Comparison of ENCODE assay signal across 22 cellular contexts in the genomic region with DNA sequence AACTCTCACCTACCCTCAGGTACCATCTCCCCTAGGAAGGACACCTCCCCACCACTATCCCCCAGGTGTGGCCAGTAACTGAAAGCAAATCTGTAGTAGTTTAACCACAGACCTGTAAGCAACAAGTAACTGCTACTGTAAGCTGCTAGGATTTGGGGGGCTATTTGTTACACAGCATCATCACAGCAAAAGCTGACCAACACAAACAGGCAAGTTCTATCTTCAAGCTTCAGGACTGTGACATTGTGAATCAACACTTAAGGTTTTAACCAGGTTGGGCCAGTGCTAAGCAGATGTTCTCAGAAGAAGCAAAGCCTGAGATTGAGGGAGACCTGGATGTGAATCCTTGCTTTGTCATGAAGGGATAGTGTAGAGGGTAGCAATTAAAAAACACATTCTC. TPM values are rescaled to one million over a fixed set of nuclear protein-coding genes. Genes with fewer than 3 reads are reported as not detected.
DNase-seq lines count a peak whose midpoint lies in the region; ATAC-seq, FAIRE-seq and TF ChIP-seq lines count a peak whose summit lies in the region.
"Had no signal": no experiment of that assay in that cellular context is flagged by ENCODE, and none has a peak within 500 bp of the region (broad histone marks: within the 10 kb centered on the region; RNA-seq: fewer than 3 reads in every experiment).

No MANE protein-coding gene starts in this region.

- FAIRE-seq in HepG2 (lab: Jason Lieb, UNC), result peak; percentile 18
- FAIRE-seq in K562 (lab: Jason Lieb, UNC), result no peak
- FAIRE-seq: A204.1, D721Med, G401.6, GM12891, GM19239 had no signal

- H4K20me1 ChIP-seq in HepG2 (ENCODE audit: insufficient read depth, low read length) (peaks cover 4% of the 10 kb centered on the region; the same call in 1 of the 2 replicates), K562 (replicated peaks; ENCODE audit: control insufficient read depth, insufficient read depth, low read length) (no peaks in the 10 kb centered on the region)
- H4K20me1 ChIP-seq: BLaER1 had no signal

- BruUV-seq in HepG2 (replicated peaks; lab: Mats Ljungman, UMichigan), result no TSS peak
- no TSS peak for BruUV-seq in K562 (replicated peaks; lab: Mats Ljungman, UMichigan)

- TF ChIP-seq EP300 in HepG2 (IDR thresholded peaks at IDR 0.05; ENCODE audit: low read depth in 2 of 2, low read length in 2 of 2) (no peak), HepG2 (CRISPR knock-in tag; IDR thresholded peaks at IDR 0.05; ENCODE audit: borderline replicate concordance) (no peak), K562 (IDR thresholded peaks at IDR 0.05; ENCODE audit: low read length) (no peak)

- H3K9ac ChIP-seq in HepG2 (ENCODE audit: insufficient read depth, low read depth, low read length), result no peak overlapping the region
- no peak overlapping the region for H3K9ac ChIP-seq in K562 (ENCODE audit: insufficient read depth in 1 of 2, low read depth in 2 of 2, low read length in 2 of 2)
- H3K9ac ChIP-seq: BLaER1 had no signal

- H3K4me2 ChIP-seq in HepG2 (ENCODE audit: low read depth, low read length) (no peak overlapping the region), K562 (ENCODE audit: insufficient read depth, low read length) (no peak overlapping the region)
- H3K4me2 ChIP-seq: BLaER1 had no signal

- H3K4me3 ChIP-seq in HepG2 (replicated peaks in 1 of 3; ENCODE audit: insufficient read depth in 1 of 3, low read depth in 2 of 3, low read length in 3 of 3) (no peak overlapping the region), right lobe of liver (no peak overlapping the region), K562 (no peak overlapping the region)
- H3K4me3 ChIP-seq: BLaER1 had no signal

- no peaks in the 10 kb centered on the region for H3K4me1 ChIP-seq in HepG2 (ENCODE audit: insufficient read depth, low read length)
- no peaks in the 10 kb centered on the region for H3K4me1 ChIP-seq in right lobe of liver
- H3K4me1 ChIP-seq in K562 (replicated peaks in 1 of 2; ENCODE audit: control insufficient read depth in 2 of 2, insufficient read depth in 2 of 2, low read length in 2 of 2), result no peaks in the 10 kb centered on the region
- H3K4me1 ChIP-seq: BE2C, Caco-2 had no signal

- H3K27ac ChIP-seq in HepG2 (ENCODE audit: extremely low read length, insufficient read depth, low read length) (no peak overlapping the region), right lobe of liver (no peak overlapping the region), K562 (ENCODE audit: extremely low read depth, low read depth, low read length) (no peak overlapping the region)
- H3K27ac ChIP-seq: BLaER1 had no signal

- POLR2A ChIA-PET in HepG2 (lab: Yijun Ruan, JAX), result no interaction called here
- POLR2A ChIA-PET in K562 (lab: Yijun Ruan, JAX), result interaction anchor here (1.1 to 1.3 kb wide), 2 partner anchors 8 to 9 kb away, joined by 3 to 4 read pairs; no protein-coding TSS in a partner anchor

- TF ChIP-seq POLR2A in HepG2 (IDR thresholded peaks at IDR 0.05; ENCODE audit: insufficient read depth in 1 of 2, low read depth in 2 of 2, low read length in 2 of 2) (no peak), right lobe of liver (IDR thresholded peaks at IDR 0.05) (no peak), K562 (conservative IDR thresholded peaks at IDR 0.05) (no peak)

- DNase-seq in HepG2 (ENCODE audit: low spot score) (no peak), right lobe of liver (no peak), K562 (ENCODE audit: extremely low read depth in 1 of 4, low spot score in 3 of 4) (no peak), CD1c-positive myeloid dendritic cell (ENCODE audit: extremely low spot score) (no peak)
- DNase-seq: 8988T; ACHN; BE2C; C1 segment of cervical spinal cord; Caco-2; Calu3; CD4-positive, alpha-beta T cell; CD8-positive, alpha-beta T cell; DMS79 treated with DMSO at 0.1 percent for 48 hours; GF-D8 had no signal

- TF ChIP-seq CTCF in HepG2 (CRISPR knock-in tag; IDR thresholded peaks at IDR 0.05) (no peak), right lobe of liver (IDR thresholded peaks at IDR 0.05) (no peak), K562 (IDR thresholded peaks at IDR 0.05 in 2 of 3, conservative IDR thresholded peaks at IDR 0.05 in 1 of 3; ENCODE audit: insufficient read depth in 2 of 3, low read depth in 1 of 3, low read length in 3 of 3) (no peak)

- H3K79me2 ChIP-seq in HepG2 (ENCODE audit: insufficient read depth, low read length), result no peaks in the 10 kb centered on the region
- no peaks in the 10 kb centered on the region for H3K79me2 ChIP-seq in K562 (ENCODE audit: control insufficient read depth, insufficient read depth, low read length)

- no peaks in the 10 kb centered on the region for H3K9me1 ChIP-seq in K562 (ENCODE audit: control insufficient read depth, insufficient read depth, low read length)

- H3K27me3 ChIP-seq in HepG2 (ENCODE audit: control insufficient read depth in 1 of 2, insufficient read depth in 2 of 2, low read length in 2 of 2) (no peaks in the 10 kb centered on the region), right lobe of liver (no peaks in the 10 kb centered on the region), K562 (ENCODE audit: control insufficient read depth in 2 of 2, insufficient read depth in 2 of 2, low read length in 2 of 2) (no peaks in the 10 kb centered on the region)
- H3K27me3 ChIP-seq: BE2C, BLaER1 had no signal

- TF ChIP-seq RAD21 in HepG2 (CRISPR knock-in tag; IDR thresholded peaks at IDR 0.05), result no peak
- TF ChIP-seq RAD21 in K562 (CRISPR knock-in tag; conservative IDR thresholded peaks at IDR 0.05 in 1 of 2, IDR thresholded peaks at IDR 0.05 in 1 of 2), result no peak

- in situ Hi-C loops in HepG2 (cut with HindIII; ENCODE audit: extremely low pct_ligation_motif_present, low pct_unique_long_range_greater_than_20kb) (no loop called here), K562 (cut with MboI) (no loop called here)

- peaks cover 57 to 86% of the 10 kb centered on the region in 2 experiments for H3K36me3 ChIP-seq in HepG2 (replicated peaks in 1 of 2; ENCODE audit: control insufficient read depth in 1 of 2, insufficient read depth in 2 of 2, low read length in 2 of 2)
- H3K36me3 ChIP-seq in right lobe of liver, result peaks cover 0 to 82% (median 40%) of the 10 kb centered on the region in 4 donors
- H3K36me3 ChIP-seq in K562 (ENCODE audit: control insufficient read depth, insufficient read depth, low read length), result no peaks in the 10 kb centered on the region
- H3K36me3 ChIP-seq: BE2C, BLaER1 had no signal

- intact Hi-C loops in HepG2 (cut with micrococcal nuclease; ENCODE audit: unreplicated experiment), result no loop called here
- intact Hi-C loops in right lobe of liver (cut with DNase I), result no loop called here
- intact Hi-C loops in K562 (cut with micrococcal nuclease), result no loop called here

- H2AFZ ChIP-seq in HepG2 (ENCODE audit: low read length), result no peak overlapping the region
- no peak overlapping the region for H2AFZ ChIP-seq in K562 (ENCODE audit: low read depth, low read length)

- no peak for ATAC-seq in HepG2
- no peak for ATAC-seq in right lobe of liver
- ATAC-seq in K562, result no peak
- ATAC-seq in HG03108 (IDR thresholded peaks at IDR 0.05; ENCODE audit: unreplicated experiment), result no peak
- ATAC-seq: CD8-positive, alpha-beta T cell had no signal

- no peaks in the 10 kb centered on the region for H3K9me3 ChIP-seq in HepG2 (ENCODE audit: low read length)
- H3K9me3 ChIP-seq in right lobe of liver, result no peaks in the 10 kb centered on the region
- peaks cover 6% of the 10 kb centered on the region for H3K9me3 ChIP-seq in K562 (replicated peaks; ENCODE audit: control insufficient read depth, insufficient read depth, low read depth, low read length)
- H3K9me3 ChIP-seq: BE2C, Caco-2 had no signal

- CTCF ChIA-PET in HepG2 (lab: Yijun Ruan, JAX; ENCODE audit: low intra/inter-chr PET ratio, low total read pairs) (no interaction called here), K562 (lab: Yijun Ruan, JAX; ENCODE audit: low intra/inter-chr PET ratio) (no interaction called here)

RNA-seq across cellular contexts. Expression of a gene that starts 47.0 kb away (rescaled TPM):
- total RNA-seq in HepG2 (2016; rRNA removed; fragmentation: Illumina TruSeq; extraction: Trizol) (69.0 and 105 TPM in 2 replicates), right lobe of liver (100 to 1,000 TPM in 3 of 6 experiments, 10 to 100 TPM in 3; 54.9 to 115 (median 97.1) TPM), K562 (2014; rRNA removed) (0.16 TPM in 1 of 2 replicates, not detected in the other), K562 (2014; rRNA removed; fragmentation: Illumina TruSeq; extraction: Trizol) (not detected in 2 replicates), K562 (2015; rRNA removed; fragmentation: Illumina TruSeq; extraction: Trizol) (not detected in 2 replicates), K562 (2021) (0.07 TPM in 1 of 2 replicates, not detected in the other)
- total RNA-seq in HepG2 (2016; cell fraction: cytosol; rRNA removed; fragmentation: Illumina TruSeq; extraction: Trizol; ENCODE audit: low read depth), result 46.6 and 50.0 TPM in 2 replicates
- total RNA-seq in HepG2 (2016; cell fraction: insoluble cytoplasmic fraction; rRNA removed; fragmentation: Illumina TruSeq; extraction: Trizol), result 66.2 and 111 TPM in 2 replicates
- 72.4 and 74.0 TPM in 2 replicates for total RNA-seq in HepG2 (2016; cell fraction: membrane; rRNA removed; fragmentation: Illumina TruSeq; extraction: Trizol)
- 130 and 145 TPM in 2 replicates for total RNA-seq in HepG2 (2016; cell fraction: nucleus; rRNA removed; fragmentation: Illumina TruSeq; extraction: Trizol)
- polyA plus RNA-seq in HepG2 (2011; rRNA removed) (82.4 and 93.6 TPM in 2 replicates), K562 (2011; rRNA removed) (0.03 and 0.18 TPM in 2 replicates), K562 (2014; fragmentation: Illumina TruSeq; extraction: Trizol) (not detected in 2 replicates), K562 (2014; fragmentation: Nextera tagmentation; extraction: Ambion mirVana) (under 1 TPM; 0.03 to 0.17 TPM), K562 (2014; rRNA removed) (0.46 TPM in 1 of 2 replicates, not detected in the other)
- 54.2 and 60.1 TPM in 2 replicates for polyA plus RNA-seq in HepG2 (2011; cell fraction: cytosol; rRNA removed)
- polyA plus RNA-seq in HepG2 (2011; cell fraction: nucleus; rRNA removed), result 278 and 296 TPM in 2 replicates
- 40.5 and 55.8 TPM in 2 replicates for polyA plus RNA-seq in HepG2 (2012)
- 42.5 and 47.9 TPM in 2 replicates for polyA plus RNA-seq in HepG2 (2016; cell fraction: cytosol; fragmentation: Illumina TruSeq; extraction: Trizol; ENCODE audit: low read depth)
- polyA plus RNA-seq in HepG2 (2016; cell fraction: insoluble cytoplasmic fraction; fragmentation: Illumina TruSeq; extraction: Trizol; ENCODE audit: low read depth), result 81.9 and 89.8 TPM in 2 replicates
- polyA plus RNA-seq in HepG2 (2016; cell fraction: membrane; fragmentation: Illumina TruSeq; extraction: Trizol; ENCODE audit: low read depth), result 76.1 and 80.8 TPM in 2 replicates
- polyA plus RNA-seq in HepG2 (2016; cell fraction: nucleus; fragmentation: Illumina TruSeq; extraction: Trizol; ENCODE audit: insufficient read depth, low read depth), result 234 and 237 TPM in 2 replicates
- polyA minus RNA-seq in HepG2 (2011; rRNA and poly(A)+ RNA removed; ENCODE audit: low replicate concordance), result 3.8 and 144 TPM in 2 replicates
- polyA minus RNA-seq in HepG2 (2011; cell fraction: cytosol; rRNA and poly(A)+ RNA removed), result 22.9 and 30.3 TPM in 2 replicates
- 184 and 244 TPM in 2 replicates for polyA minus RNA-seq in HepG2 (2011; cell fraction: nucleus; rRNA and poly(A)+ RNA removed)
- 0.86 TPM in 1 of 2 replicates, not detected in the other for total RNA-seq in K562 (2011; cell fraction: chromatin; rRNA removed; ENCODE audit: low replicate concordance)
- 0.50 TPM in 1 of 2 replicates, not detected in the other for total RNA-seq in K562 (2011; cell fraction: nucleolus; rRNA removed)
- 0.15 TPM in 1 of 2 replicates, not detected in the other for total RNA-seq in K562 (2011; cell fraction: nucleoplasm; rRNA removed)
- polyA plus RNA-seq in K562 (2011; cell fraction: cytosol; rRNA removed), result 0.07 and 0.24 TPM in 2 replicates
- polyA plus RNA-seq in K562 (2011; cell fraction: nucleus; rRNA removed), result 0.11 and 0.14 TPM in 2 replicates
- polyA plus RNA-seq in K562 (2012), result 0.07 and 0.23 TPM in 2 replicates
- polyA minus RNA-seq in K562 (2011; rRNA and poly(A)+ RNA removed), result not detected in 2 replicates
- polyA minus RNA-seq in K562 (2011; cell fraction: cytosol; rRNA and poly(A)+ RNA removed), result not detected in 2 replicates
- not detected in 2 replicates for polyA minus RNA-seq in K562 (2011; cell fraction: nucleus; rRNA and poly(A)+ RNA removed)
- total RNA-seq: A673; CD4-positive, alpha-beta T cell; CD8-positive, alpha-beta T cell had no signal

RNA-seq across cellular contexts. Expression of a gene that starts 56.0 kb away (rescaled TPM):
- 17.2 and 44.0 TPM in 2 replicates for total RNA-seq in HepG2 (2016; rRNA removed; fragmentation: Illumina TruSeq; extraction: Trizol)
- total RNA-seq in HepG2 (2016; cell fraction: cytosol; rRNA removed; fragmentation: Illumina TruSeq; extraction: Trizol; ENCODE audit: low read depth), result 31.5 and 33.0 TPM in 2 replicates
- total RNA-seq in HepG2 (2016; cell fraction: insoluble cytoplasmic fraction; rRNA removed; fragmentation: Illumina TruSeq; extraction: Trizol), result 14.3 and 47.7 TPM in 2 replicates
- total RNA-seq in HepG2 (2016; cell fraction: membrane; rRNA removed; fragmentation: Illumina TruSeq; extraction: Trizol), result 25.3 and 26.3 TPM in 2 replicates
- total RNA-seq in HepG2 (2016; cell fraction: nucleus; rRNA removed; fragmentation: Illumina TruSeq; extraction: Trizol), result 79.2 and 109 TPM in 2 replicates
- polyA plus RNA-seq in HepG2 (2011; rRNA removed), result 80.8 and 85.8 TPM in 2 replicates
- 22.4 and 52.5 TPM in 2 replicates for polyA plus RNA-seq in HepG2 (2011; cell fraction: cytosol; rRNA removed)
- polyA plus RNA-seq in HepG2 (2011; cell fraction: nucleus; rRNA removed), result 206 and 219 TPM in 2 replicates
- 98.9 and 131 TPM in 2 replicates for polyA plus RNA-seq in HepG2 (2012)
- polyA plus RNA-seq in HepG2 (2016; cell fraction: cytosol; fragmentation: Illumina TruSeq; extraction: Trizol; ENCODE audit: low read depth), result 2.0 and 3.3 TPM in 2 replicates
- polyA plus RNA-seq in HepG2 (2016; cell fraction: insoluble cytoplasmic fraction; fragmentation: Illumina TruSeq; extraction: Trizol; ENCODE audit: low read depth), result 7.8 and 8.3 TPM in 2 replicates
- polyA plus RNA-seq in HepG2 (2016; cell fraction: membrane; fragmentation: Illumina TruSeq; extraction: Trizol; ENCODE audit: low read depth), result 3.5 and 4.3 TPM in 2 replicates
- polyA plus RNA-seq in HepG2 (2016; cell fraction: nucleus; fragmentation: Illumina TruSeq; extraction: Trizol; ENCODE audit: insufficient read depth, low read depth), result 123 and 146 TPM in 2 replicates
- 124 and 446 TPM in 2 replicates for polyA minus RNA-seq in HepG2 (2011; rRNA and poly(A)+ RNA removed; ENCODE audit: low replicate concordance)
- 66.0 and 80.2 TPM in 2 replicates for polyA minus RNA-seq in HepG2 (2011; cell fraction: cytosol; rRNA and poly(A)+ RNA removed)
- 170 and 246 TPM in 2 replicates for polyA minus RNA-seq in HepG2 (2011; cell fraction: nucleus; rRNA and poly(A)+ RNA removed)
- 10 to 100 TPM; 23.5 to 50.4 (median 31.5) TPM for total RNA-seq in right lobe of liver
- total RNA-seq in K562 (2011; cell fraction: chromatin; rRNA removed; ENCODE audit: low replicate concordance), result 192 and 230 TPM in 2 replicates
- total RNA-seq in K562 (2011; cell fraction: nucleolus; rRNA removed), result 120 and 136 TPM in 2 replicates
- 155 and 200 TPM in 2 replicates for total RNA-seq in K562 (2011; cell fraction: nucleoplasm; rRNA removed)
- 7.0 and 12.1 TPM in 2 replicates for total RNA-seq in K562 (2014; rRNA removed)
- total RNA-seq in K562 (2014; rRNA removed; fragmentation: Illumina TruSeq; extraction: Trizol), result 12.7 and 16.3 TPM in 2 replicates
- 12.5 and 15.3 TPM in 2 replicates for total RNA-seq in K562 (2015; rRNA removed; fragmentation: Illumina TruSeq; extraction: Trizol)
- 20.2 and 21.3 TPM in 2 replicates for total RNA-seq in K562 (2021)
- polyA plus RNA-seq in K562 (2011; rRNA removed), result 22.4 and 27.0 TPM in 2 replicates
- polyA plus RNA-seq in K562 (2011; cell fraction: cytosol; rRNA removed), result 5.8 and 10.8 TPM in 2 replicates
- polyA plus RNA-seq in K562 (2011; cell fraction: nucleus; rRNA removed), result 64.5 and 80.3 TPM in 2 replicates
- 15.8 and 30.5 TPM in 2 replicates for polyA plus RNA-seq in K562 (2012)
- polyA plus RNA-seq in K562 (2014; fragmentation: Illumina TruSeq; extraction: Trizol), result 26.1 and 37.2 TPM in 2 replicates
- 1 to 10 TPM; 1.0 to 3.1 TPM for polyA plus RNA-seq in K562 (2014; fragmentation: Nextera tagmentation; extraction: Ambion mirVana)
- 7.3 and 9.1 TPM in 2 replicates for polyA plus RNA-seq in K562 (2014; rRNA removed)
- 42.8 and 58.4 TPM in 2 replicates for polyA minus RNA-seq in K562 (2011; rRNA and poly(A)+ RNA removed)
- polyA minus RNA-seq in K562 (2011; cell fraction: cytosol; rRNA and poly(A)+ RNA removed), result 17.9 and 22.8 TPM in 2 replicates
- 27.1 and 43.2 TPM in 2 replicates for polyA minus RNA-seq in K562 (2011; cell fraction: nucleus; rRNA and poly(A)+ RNA removed)

Comparison
In these comparisons a context has a peak if more than half of its experiments do, and no peak if none do; other contexts are left out.
1. RNA of a gene that starts 47.0 kb away (total RNA-seq): 54.9 to 115 TPM in right lobe of liver and 46.6 to 145 TPM in HepG2; 0.07 to 0.86 TPM in K562; every median in the first group is over 10 times any median in the second.